In the genomic region with DNA sequence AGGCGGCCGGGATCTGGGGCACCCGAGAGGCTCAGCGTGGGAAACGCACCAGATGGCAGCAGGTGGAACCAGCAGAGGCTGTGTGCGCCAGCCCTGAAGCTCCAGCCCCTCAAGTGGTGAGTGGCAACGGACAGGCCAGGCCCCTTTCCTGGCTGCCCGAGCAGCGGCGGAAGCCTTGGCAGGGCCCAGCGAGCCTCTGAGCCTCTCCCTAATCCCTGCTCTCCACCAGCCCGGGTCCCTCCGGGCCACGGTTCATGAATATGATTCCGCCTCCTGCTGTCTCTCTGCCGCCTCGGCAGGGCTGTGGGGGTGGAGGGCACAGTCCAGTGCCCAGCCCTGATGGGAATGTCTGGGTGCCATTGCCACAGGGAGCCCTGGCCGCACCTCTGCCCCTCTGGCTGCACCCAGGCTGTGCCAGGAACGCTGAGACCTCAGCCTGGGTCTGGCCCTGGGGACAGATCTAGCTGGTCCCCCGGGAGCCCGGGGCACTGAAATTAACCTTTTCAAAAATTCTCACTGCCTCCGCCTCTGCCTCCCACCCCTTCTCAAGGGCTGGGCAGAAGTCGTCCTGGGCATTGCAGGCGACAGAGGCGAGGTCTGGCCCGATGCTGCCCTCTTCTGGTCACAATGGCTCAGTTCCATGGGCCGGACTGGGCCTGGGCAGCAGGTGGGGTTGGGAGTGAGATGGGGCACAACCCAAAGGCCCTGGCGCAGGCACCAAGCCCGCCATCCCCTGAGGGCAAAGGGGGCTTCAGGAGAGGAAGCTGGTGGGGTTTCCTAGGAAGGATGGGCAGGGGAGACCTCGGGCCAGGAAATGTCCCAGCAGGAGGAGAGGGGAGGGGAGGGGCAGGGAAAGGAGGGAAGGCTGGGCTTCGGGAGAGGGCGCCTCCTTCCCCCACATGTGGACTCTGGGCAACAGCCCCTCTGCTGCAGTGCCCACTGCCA, we compare ENCODE assay signal across 8 cellular contexts. TPM values are rescaled to one million over a fixed set of nuclear protein-coding genes. Genes with fewer than 3 reads are reported as not detected.
DNase-seq lines count a peak whose midpoint lies in the region; FAIRE-seq lines count a peak whose summit lies in the region.

No MANE protein-coding gene starts in this region.

- no peaks in the 10 kb centered on the region for H3K9me3 Mint-ChIP-seq in activated T-helper 2 cell treated with anti-CD3 and anti-CD28 coated beads, Interferon-gamma antibody, Interleukin-2, Interleukin-4, amounts not matched to agents 10 μg/mL and 5 μg/mL and 100 μg/mL, durations not matched to agents 14 hours and 24 hours and 36 hours

- H3K27ac Mint-ChIP-seq in activated T-helper 2 cell treated with anti-CD3 and anti-CD28 coated beads, Interferon-gamma antibody, Interleukin-2, Interleukin-4, amounts not matched to agents 10 μg/mL and 5 μg/mL and 100 μg/mL, durations not matched to agents 14 hours and 24 hours and 36 hours, result no peak overlapping the region

- FAIRE-seq in GM19239 (lab: Jason Lieb, UNC), result no peak

- H3K4me3 ChIP-seq in Jurkat, Clone E6-1 (ENCODE audit: low read length), result no peak overlapping the region

- intact Hi-C loops in activated T-helper 2 cell treated with anti-CD3 and anti-CD28 coated beads, Interferon-gamma antibody, Interleukin-2, Interleukin-4, amounts not matched to agents 10 μg/mL and 5 μg/mL and 100 μg/mL, durations not matched to agents 14 hours and 24 hours and 36 hours (cut with micrococcal nuclease), result loop anchor here (1.0 kb wide), 1 partner anchor 113 kb away; no protein-coding TSS in a partner anchor

- H3K27me3 Mint-ChIP-seq in activated T-helper 2 cell treated with anti-CD3 and anti-CD28 coated beads, Interferon-gamma antibody, Interleukin-2, Interleukin-4, amounts not matched to agents 10 μg/mL and 5 μg/mL and 100 μg/mL, durations not matched to agents 14 hours and 24 hours and 36 hours (ENCODE audit: low read depth), result no peaks in the 10 kb centered on the region

- peaks cover 3% of the 10 kb centered on the region for H3K4me1 Mint-ChIP-seq in activated T-helper 2 cell treated with anti-CD3 and anti-CD28 coated beads, Interferon-gamma antibody, Interleukin-2, Interleukin-4, amounts not matched to agents 10 μg/mL and 5 μg/mL and 100 μg/mL, durations not matched to agents 14 hours and 24 hours and 36 hours (ENCODE audit: low read depth)

- no peaks in the 10 kb centered on the region for H3K36me3 Mint-ChIP-seq in activated T-helper 2 cell treated with anti-CD3 and anti-CD28 coated beads, Interferon-gamma antibody, Interleukin-2, Interleukin-4, amounts not matched to agents 10 μg/mL and 5 μg/mL and 100 μg/mL, durations not matched to agents 14 hours and 24 hours and 36 hours (ENCODE audit: low read depth)

- H3K4me3 Mint-ChIP-seq in activated T-helper 2 cell treated with anti-CD3 and anti-CD28 coated beads, Interferon-gamma antibody, Interleukin-2, Interleukin-4, amounts not matched to agents 10 μg/mL and 5 μg/mL and 100 μg/mL, durations not matched to agents 14 hours and 24 hours and 36 hours (ENCODE audit: low read depth), result no peak overlapping the region

- DNase-seq in Ammon's horn (ENCODE audit: low spot score) (peak; percentile 89), GM19239 (ENCODE audit: insufficient read length, low spot score) (peak; percentile 99), RPMI7951 (ENCODE audit: low read depth) (peak; percentile 56), foreskin melanocyte (peak; percentile 39), nucleus accumbens (lab: John Stamatoyannopoulos, UW) (peak in 53 of 56 donors; percentile 10 to 86 (median 50)), stromal cell of bone marrow (ENCODE audit: low read depth) (peak; percentile 31)
- peak; percentile 35 for DNase-seq in Jurkat, Clone E6-1 (ENCODE audit: low read depth, low spot score)
- peak; percentile 58 for DNase-seq in activated T-helper 2 cell treated with anti-CD3 and anti-CD28 coated beads, Interferon-gamma antibody, Interleukin-2, Interleukin-4, amounts not matched to agents 10 μg/mL and 5 μg/mL and 100 μg/mL, durations not matched to agents 14 hours and 24 hours and 36 hours (ENCODE audit: low spot score)

RNA-seq across cellular contexts. Expression of gene CCDC187, which starts 20.3 kb away (rescaled TPM):
- polyA plus RNA-seq in Jurkat, Clone E6-1 (2012; ENCODE audit: insufficient read depth, insufficient read length), result not detected
- total RNA-seq in RPMI7951 (2014; rRNA removed; shearing (Covaris generic)), result not detected in 2 replicates
- 0.02 TPM in 1 of 2 replicates, not detected in the other for total RNA-seq in activated T-helper 2 cell treated with anti-CD3 and anti-CD28 coated beads, Interferon-gamma antibody, Interleukin-2, Interleukin-4, amounts not matched to agents 10 μg/mL and 5 μg/mL and 100 μg/mL, durations not matched to agents 14 hours and 24 hours and 36 hours

RNA-seq across cellular contexts. Expression of gene QSOX2, which starts 38.0 kb away (rescaled TPM):
- 22.4 TPM for polyA plus RNA-seq in Jurkat, Clone E6-1 (2012; ENCODE audit: insufficient read depth, insufficient read length)
- total RNA-seq in RPMI7951 (2014; rRNA removed; shearing (Covaris generic)), result 9.1 and 9.9 TPM in 2 replicates
- 24.9 and 25.4 TPM in 2 replicates for total RNA-seq in activated T-helper 2 cell treated with anti-CD3 and anti-CD28 coated beads, Interferon-gamma antibody, Interleukin-2, Interleukin-4, amounts not matched to agents 10 μg/mL and 5 μg/mL and 100 μg/mL, durations not matched to agents 14 hours and 24 hours and 36 hours

RNA-seq across cellular contexts. Expression of gene GPSM1, which starts 43.8 kb away (rescaled TPM):
- 12.3 TPM for polyA plus RNA-seq in Jurkat, Clone E6-1 (2012; ENCODE audit: insufficient read depth, insufficient read length)
- 6.3 and 6.6 TPM in 2 replicates for total RNA-seq in RPMI7951 (2014; rRNA removed; shearing (Covaris generic))
- 24.5 and 25.8 TPM in 2 replicates for total RNA-seq in activated T-helper 2 cell treated with anti-CD3 and anti-CD28 coated beads, Interferon-gamma antibody, Interleukin-2, Interleukin-4, amounts not matched to agents 10 μg/mL and 5 μg/mL and 100 μg/mL, durations not matched to agents 14 hours and 24 hours and 36 hours

Comparison
In these comparisons a context has a peak if more than half of its experiments do, and no peak if none do; other contexts are left out.
1. DNase-seq: peak in every context shown above with its lines; median percentile 99 in GM19239; 89 in Ammon's horn; 58 in activated T-helper 2 cell treated with anti-CD3 and anti-CD28 coated beads, Interferon-gamma antibody, Interleukin-2, Interleukin-4, amounts not matched to agents 10 μg/mL and 5 μg/mL and 100 μg/mL, durations not matched to agents 14 hours and 24 hours and 36 hours; 56 in RPMI7951; 50 in nucleus accumbens; 39 in foreskin melanocyte; 35 in Jurkat, Clone E6-1; 31 in stromal cell of bone marrow.